In the genomic region with DNA sequence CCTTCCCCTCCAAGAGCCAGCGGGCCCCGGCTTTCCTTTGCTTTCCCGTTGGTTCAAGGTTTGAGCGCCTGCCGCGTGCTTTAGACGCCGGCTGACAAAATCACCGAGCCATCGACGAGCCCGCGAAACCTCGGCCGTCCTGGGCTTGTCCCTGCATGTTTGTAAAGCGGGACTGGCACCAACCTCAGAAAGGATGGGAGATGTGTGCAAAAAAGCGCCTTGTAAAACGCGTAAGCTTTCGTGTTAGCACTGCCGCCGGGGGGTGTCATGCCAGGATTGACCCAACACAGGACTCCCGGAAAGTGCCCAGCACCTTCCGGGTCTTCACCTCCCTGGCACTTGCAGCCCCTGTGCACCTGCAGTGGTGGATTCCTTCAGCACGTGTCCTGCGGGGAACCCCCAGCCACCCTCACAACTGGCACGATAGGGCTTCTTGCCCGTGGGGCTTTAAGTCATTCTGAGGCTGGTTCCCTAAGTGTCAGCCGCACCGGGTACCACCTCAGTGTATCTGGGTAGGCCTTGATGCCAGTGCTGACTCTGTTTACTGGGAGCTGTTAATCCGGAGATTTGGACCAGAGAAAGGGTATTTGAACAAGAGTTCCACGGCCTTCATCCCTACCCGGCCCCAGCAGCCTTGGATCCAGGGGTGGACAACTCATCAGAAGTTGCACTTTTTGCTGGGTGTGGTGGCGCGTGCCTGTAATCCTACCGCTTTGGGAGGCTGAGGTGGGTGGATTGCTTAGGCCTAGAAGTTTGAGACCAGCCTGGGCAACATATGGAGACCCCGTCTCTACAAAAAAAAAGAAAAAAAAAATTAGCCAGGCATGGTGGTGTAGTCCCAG, we compare ENCODE assay signal across 8 cellular contexts. TPM values are rescaled to one million over a fixed set of nuclear protein-coding genes. Genes with fewer than 3 reads are reported as not detected.
DNase-seq lines count a peak whose midpoint lies in the region; ATAC-seq and TF ChIP-seq lines count a peak whose summit lies in the region.

No MANE protein-coding gene starts in this region.

- POLR2A ChIA-PET in CD4-positive, alpha-beta T cell (lab: Charles Lee), result interaction anchor here (0.6 to 2.8 kb wide), 15 partner anchors 11 to 887 kb away, joined by 3 to 42 read pairs (median 5); a partner anchor contains a TSS
- POLR2A ChIA-PET in activated CD4-positive, alpha-beta memory T cell treated with anti-CD3 and anti-CD28 coated beads, Interleukin-2, amount 10 ng/mL, durations not matched to agents 7 days and 5 days (lab: Charles Lee), result interaction anchor here (0.9 to 2.6 kb wide), 15 partner anchors 10 to 275 kb away, joined by 3 to 18 read pairs (median 6); a partner anchor contains a TSS

- H3K79me1 ChIP-seq in trophoblast cell (ENCODE audit: low read length), result peaks cover 8% of the 10 kb centered on the region

- peak overlapping the region; percentile 89 for H3K14ac ChIP-seq in trophoblast cell (ENCODE audit: low read length)

- H3K4me3 Mint-ChIP-seq in CD4-positive, alpha-beta T cell, result peak overlapping the region; percentile 90
- H3K4me3 Mint-ChIP-seq in activated CD4-positive, alpha-beta memory T cell treated with anti-CD3 and anti-CD28 coated beads, Interleukin-2, amount 10 ng/mL, durations not matched to agents 7 days and 5 days, result peak overlapping the region; percentile 93

- H4K91ac ChIP-seq in trophoblast cell (ENCODE audit: low read depth, low read length), result peak overlapping the region; percentile 88

- peak overlapping the region; percentile 67 for H2AFZ ChIP-seq in trophoblast cell (ENCODE audit: insufficient read depth, low read length, poor library complexity)

- peak overlapping the region; percentile 96 for H4K8ac ChIP-seq in trophoblast cell (ENCODE audit: low read depth, low read length)

- H4K12ac ChIP-seq in trophoblast cell (ENCODE audit: low read depth, low read length), result peak overlapping the region; percentile 83

- WGBS in esophagus muscularis mucosa, result 24% methylated on average over 22 of the region's 37 CpGs
- no CpG with 5 or more reads among the region's 37 CpGs for WGBS in trophoblast cell (ENCODE audit: extremely low coverage, insufficient coverage, insufficient read length)

- no peak for ATAC-seq in CD4-positive, alpha-beta T cell (ENCODE audit: poor library complexity)
- ATAC-seq in GM21576 (IDR thresholded peaks at IDR 0.05; ENCODE audit: unreplicated experiment), result no peak
- no peak for ATAC-seq in GM19397 (IDR thresholded peaks at IDR 0.05; ENCODE audit: unreplicated experiment)

- no peak for TF ChIP-seq CTCF in CD4-positive, alpha-beta T cell (IDR thresholded peaks at IDR 0.05)
- no peak for TF ChIP-seq CTCF in esophagus muscularis mucosa (IDR thresholded peaks at IDR 0.05)

- H3K36me3 ChIP-seq in HUES48 (ENCODE audit: control insufficient read depth, insufficient read depth, low read length) (peaks cover 8% of the 10 kb centered on the region; the same call in 1 of the 2 replicates), esophagus muscularis mucosa (peaks cover 0 to 36% (median 21%) of the 10 kb centered on the region in 4 donors), trophoblast cell (ENCODE audit: control insufficient read depth in 1 of 2, insufficient read depth in 2 of 2, low read length in 2 of 2) (peaks cover 5 to 6% of the 10 kb centered on the region in 2 experiments)

- H3K23ac ChIP-seq in trophoblast cell (ENCODE audit: low read length), result no peak overlapping the region

- H3K4ac ChIP-seq in trophoblast cell (ENCODE audit: low read depth, low read length), result peak overlapping the region; percentile 89

- peaks cover 10% of the 10 kb centered on the region for H3K79me2 ChIP-seq in trophoblast cell (ENCODE audit: control insufficient read depth, insufficient read depth, low read length, poor library complexity)

- DNase-seq in CD4-positive, alpha-beta T cell, result peak in 3 of 10 experiments; percentile 6 to 18 (median 15)
- peak; percentile 41 for DNase-seq in activated CD4-positive, alpha-beta memory T cell treated with anti-CD3 and anti-CD28 coated beads, Interleukin-2, amount 10 ng/mL, durations not matched to agents 7 days and 5 days
- no peak for DNase-seq in esophagus muscularis mucosa (ENCODE audit: extremely low spot score)
- peak in 1 of 2 donors; percentile 13 for DNase-seq in trophoblast cell
- DNase-seq in epidermal melanocyte (ENCODE audit: insufficient read length, low spot score), result no peak

- H3K36me3 Mint-ChIP-seq in CD4-positive, alpha-beta T cell (ENCODE audit: low read depth), result peaks cover 13% of the 10 kb centered on the region
- H3K36me3 Mint-ChIP-seq in activated CD4-positive, alpha-beta memory T cell treated with anti-CD3 and anti-CD28 coated beads, Interleukin-2, amount 10 ng/mL, durations not matched to agents 7 days and 5 days (ENCODE audit: low read depth), result peaks cover 12% of the 10 kb centered on the region

- peak overlapping the region; percentile 73 for H3K9ac ChIP-seq in HUES48 (ENCODE audit: low read depth, low read length)
- H3K9ac ChIP-seq in trophoblast cell (ENCODE audit: low read length), result peak overlapping the region; percentile 78

- intact Hi-C loops in CD4-positive, alpha-beta T cell (cut with DNase I, micrococcal nuclease), result loop anchor here (1.0 to 5.0 kb wide), 7 partner anchors 17 to 312 kb away; a partner anchor contains a TSS
- intact Hi-C loops in esophagus muscularis mucosa (cut with DNase I), result no loop called here

- H3K18ac ChIP-seq in trophoblast cell (ENCODE audit: low read length), result peak overlapping the region; percentile 71

- H3K27me3 ChIP-seq in CD4-positive, alpha-beta T cell (ENCODE audit: control insufficient read depth, insufficient read depth, low read length), result no peaks in the 10 kb centered on the region
- H3K27me3 ChIP-seq in HUES48 (ENCODE audit: control insufficient read depth, insufficient read depth, low read length) (no peaks in the 10 kb centered on the region), esophagus muscularis mucosa (no peaks in the 10 kb centered on the region), trophoblast cell (ENCODE audit: insufficient read depth, low read length) (no peaks in the 10 kb centered on the region)

- H2BK120ac ChIP-seq in trophoblast cell (ENCODE audit: insufficient read depth, low read length, poor library complexity), result peak overlapping the region; percentile 61

- peak overlapping the region; percentile 55 for H2BK12ac ChIP-seq in trophoblast cell (ENCODE audit: low read length)

- H2BK5ac ChIP-seq in trophoblast cell (ENCODE audit: low read depth, low read length, poor library complexity), result peak overlapping the region; percentile 68

- H3K4me1 Mint-ChIP-seq in CD4-positive, alpha-beta T cell (ENCODE audit: low read depth), result peaks cover 38% of the 10 kb centered on the region
- H3K4me1 Mint-ChIP-seq in activated CD4-positive, alpha-beta memory T cell treated with anti-CD3 and anti-CD28 coated beads, Interleukin-2, amount 10 ng/mL, durations not matched to agents 7 days and 5 days, result peaks cover 42% of the 10 kb centered on the region

- CTCF ChIA-PET in CD4-positive, alpha-beta T cell (lab: Charles Lee), result interaction anchor here (1.6 kb wide), 1 partner anchor 52 kb away, joined by 6 read pairs; no protein-coding TSS in a partner anchor
- CTCF ChIA-PET in activated CD4-positive, alpha-beta memory T cell treated with anti-CD3 and anti-CD28 coated beads, Interleukin-2, amount 10 ng/mL, durations not matched to agents 7 days and 5 days (lab: Charles Lee), result interaction anchor here (0.8 to 1.5 kb wide), 8 partner anchors 8 to 216 kb away, joined by 3 to 6 read pairs (median 4); a partner anchor contains a TSS

- H3K27me3 Mint-ChIP-seq in CD4-positive, alpha-beta T cell, result no peaks in the 10 kb centered on the region
- no peaks in the 10 kb centered on the region for H3K27me3 Mint-ChIP-seq in activated CD4-positive, alpha-beta memory T cell treated with anti-CD3 and anti-CD28 coated beads, Interleukin-2, amount 10 ng/mL, durations not matched to agents 7 days and 5 days

- no peak for TF ChIP-seq POLR2A in esophagus muscularis mucosa (IDR thresholded peaks at IDR 0.05; ENCODE audit: low read depth)

- no peaks in the 10 kb centered on the region for H3K9me3 ChIP-seq in CD4-positive, alpha-beta T cell (ENCODE audit: control insufficient read depth, low read length)
- H3K9me3 ChIP-seq in HUES48 (ENCODE audit: control insufficient read depth, insufficient read depth, low read length), result no peaks in the 10 kb centered on the region
- no peaks in the 10 kb centered on the region for H3K9me3 ChIP-seq in esophagus muscularis mucosa
- H3K9me3 ChIP-seq in trophoblast cell (ENCODE audit: insufficient read depth, low read depth, low read length), result peaks cover 3% of the 10 kb centered on the region

- H3K9me3 Mint-ChIP-seq in CD4-positive, alpha-beta T cell, result no peaks in the 10 kb centered on the region
- no peaks in the 10 kb centered on the region for H3K9me3 Mint-ChIP-seq in activated CD4-positive, alpha-beta memory T cell treated with anti-CD3 and anti-CD28 coated beads, Interleukin-2, amount 10 ng/mL, durations not matched to agents 7 days and 5 days

- H3K27ac ChIP-seq in CD4-positive, alpha-beta T cell (ENCODE audit: low read depth, low read length), result peak overlapping the region; percentile 46
- H3K27ac ChIP-seq in HUES48 (ENCODE audit: low read depth, low read length) (peak overlapping the region; percentile 74), esophagus muscularis mucosa (replicated peaks in 1 of 4) (peak overlapping the region; percentile 79 to 94 (median 84)), trophoblast cell (ENCODE audit: low read depth, low read length) (no peak overlapping the region)

- peak overlapping the region; percentile 83 for H3K4me2 ChIP-seq in trophoblast cell (ENCODE audit: low read length)

- H3K4me1 ChIP-seq in HUES48 (ENCODE audit: control insufficient read depth, insufficient read depth, low read length), result peaks cover 9% of the 10 kb centered on the region; the same call in 1 of the 2 replicates
- peaks cover 18 to 64% (median 53%) of the 10 kb centered on the region in 4 donors for H3K4me1 ChIP-seq in esophagus muscularis mucosa
- peaks cover 12 to 18% of the 10 kb centered on the region in 2 experiments for H3K4me1 ChIP-seq in trophoblast cell (ENCODE audit: control insufficient read depth in 1 of 2, insufficient read depth in 2 of 2, low read length in 2 of 2)

- H3K4me3 ChIP-seq in HUES48 (ENCODE audit: low read depth, low read length) (peak overlapping the region; percentile 78), esophagus muscularis mucosa (peak overlapping the region; percentile 75 to 99 (median 91)), trophoblast cell (ENCODE audit: low read depth, low read length) (peak overlapping the region; percentile 94)

- peak overlapping the region; percentile 57 for H2AK5ac ChIP-seq in trophoblast cell (ENCODE audit: low read length)

- no peak for TF ChIP-seq EP300 in esophagus muscularis mucosa (IDR thresholded peaks at IDR 0.05)

- peak overlapping the region; percentile 92 for H3K27ac Mint-ChIP-seq in CD4-positive, alpha-beta T cell
- H3K27ac Mint-ChIP-seq in activated CD4-positive, alpha-beta memory T cell treated with anti-CD3 and anti-CD28 coated beads, Interleukin-2, amount 10 ng/mL, durations not matched to agents 7 days and 5 days, result peak overlapping the region; percentile 91

RNA-seq across cellular contexts. Expression of a gene that starts 0.8 kb away (rescaled TPM):
- 10 to 100 TPM; 34.6 to 38.6 TPM for total RNA-seq in CD4-positive, alpha-beta T cell
- total RNA-seq in activated CD4-positive, alpha-beta memory T cell treated with anti-CD3 and anti-CD28 coated beads, Interleukin-2, amount 10 ng/mL, durations not matched to agents 7 days and 5 days, result 10 to 100 TPM; 27.8 to 33.5 TPM
- total RNA-seq in esophagus muscularis mucosa, result 10 to 100 TPM; 34.6 to 54.8 (median 40.4) TPM
- polyA plus RNA-seq in trophoblast cell (2013), result 85.8 and 86.1 TPM in 2 replicates

RNA-seq across cellular contexts. Expression of a gene that starts 1.1 kb away (rescaled TPM):
- total RNA-seq in CD4-positive, alpha-beta T cell, result 10 to 100 TPM; 68.2 to 74.4 TPM
- total RNA-seq in activated CD4-positive, alpha-beta memory T cell treated with anti-CD3 and anti-CD28 coated beads, Interleukin-2, amount 10 ng/mL, durations not matched to agents 7 days and 5 days, result 10 to 100 TPM; 55.0 to 55.4 TPM
- 10 to 100 TPM; 19.5 to 31.6 (median 23.5) TPM for total RNA-seq in esophagus muscularis mucosa
- polyA plus RNA-seq in trophoblast cell (2013), result 17.9 and 18.0 TPM in 2 replicates

RNA-seq across cellular contexts. Expression of a gene that starts 17.2 kb away (rescaled TPM):
- total RNA-seq in CD4-positive, alpha-beta T cell, result 10 to 100 TPM; 11.2 to 12.3 TPM
- 10 to 100 TPM; 10.1 to 11.6 TPM for total RNA-seq in activated CD4-positive, alpha-beta memory T cell treated with anti-CD3 and anti-CD28 coated beads, Interleukin-2, amount 10 ng/mL, durations not matched to agents 7 days and 5 days
- 10 to 100 TPM in 1 of 4 donors, 1 to 10 TPM in 3; 4.5 to 10.6 (median 8.9) TPM for total RNA-seq in esophagus muscularis mucosa
- 6.3 TPM in 2 replicates for polyA plus RNA-seq in trophoblast cell (2013)

RNA-seq across cellular contexts. Expression of a gene that starts 55.2 kb away (rescaled TPM):
- 10 to 100 TPM; 22.8 to 26.4 TPM for total RNA-seq in CD4-positive, alpha-beta T cell
- 100 to 1,000 TPM; 112 to 114 TPM for total RNA-seq in activated CD4-positive, alpha-beta memory T cell treated with anti-CD3 and anti-CD28 coated beads, Interleukin-2, amount 10 ng/mL, durations not matched to agents 7 days and 5 days
- 100 to 1,000 TPM in 2 of 4 donors, 10 to 100 TPM in 2; 78.0 to 103 (median 93.4) TPM for total RNA-seq in esophagus muscularis mucosa
- polyA plus RNA-seq in trophoblast cell (2013), result 35.9 and 39.2 TPM in 2 replicates
